ENCODE assay signal across 1 cellular context in genomic region chr20:38950254-38950653, GRCh38.
TF ChIP-seq lines count a peak whose summit lies in the region.

No MANE protein-coding gene starts in this region.

TF ChIP-seq in HepG2, 621 proteins besides CTCF, POLR2A, EP300 and RAD21:
- TF ChIP-seq RBM22 (optimal IDR thresholded peaks at IDR 0.05; ENCODE audit: low read length): peak; percentile 92
- TF ChIP-seq, protein P1, sequence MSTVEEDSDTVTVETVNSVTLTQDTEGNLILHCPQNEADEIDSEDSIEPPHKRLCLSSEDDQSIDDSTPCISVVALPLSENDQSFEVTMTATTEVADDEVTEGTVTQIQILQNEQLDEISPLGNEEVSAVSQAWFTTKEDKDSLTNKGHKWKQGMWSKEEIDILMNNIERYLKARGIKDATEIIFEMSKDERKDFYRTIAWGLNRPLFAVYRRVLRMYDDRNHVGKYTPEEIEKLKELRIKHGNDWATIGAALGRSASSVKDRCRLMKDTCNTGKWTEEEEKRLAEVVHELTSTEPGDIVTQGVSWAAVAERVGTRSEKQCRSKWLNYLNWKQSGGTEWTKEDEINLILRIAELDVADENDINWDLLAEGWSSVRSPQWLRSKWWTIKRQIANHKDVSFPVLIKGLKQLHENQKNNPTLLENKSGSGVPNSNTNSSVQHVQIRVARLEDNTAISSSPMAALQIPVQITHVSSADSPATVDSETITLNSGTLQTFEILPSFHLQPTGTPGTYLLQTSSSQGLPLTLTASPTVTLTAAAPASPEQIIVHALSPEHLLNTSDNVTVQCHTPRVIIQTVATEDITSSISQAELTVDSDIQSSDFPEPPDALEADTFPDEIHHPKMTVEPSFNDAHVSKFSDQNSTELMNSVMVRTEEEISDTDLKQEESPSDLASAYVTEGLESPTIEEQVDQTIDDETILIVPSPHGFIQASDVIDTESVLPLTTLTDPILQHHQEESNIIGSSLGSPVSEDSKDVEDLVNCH (CRISPR knock-in tag; IDR thresholded peaks at IDR 0.05): no peak
